In the genomic region with DNA sequence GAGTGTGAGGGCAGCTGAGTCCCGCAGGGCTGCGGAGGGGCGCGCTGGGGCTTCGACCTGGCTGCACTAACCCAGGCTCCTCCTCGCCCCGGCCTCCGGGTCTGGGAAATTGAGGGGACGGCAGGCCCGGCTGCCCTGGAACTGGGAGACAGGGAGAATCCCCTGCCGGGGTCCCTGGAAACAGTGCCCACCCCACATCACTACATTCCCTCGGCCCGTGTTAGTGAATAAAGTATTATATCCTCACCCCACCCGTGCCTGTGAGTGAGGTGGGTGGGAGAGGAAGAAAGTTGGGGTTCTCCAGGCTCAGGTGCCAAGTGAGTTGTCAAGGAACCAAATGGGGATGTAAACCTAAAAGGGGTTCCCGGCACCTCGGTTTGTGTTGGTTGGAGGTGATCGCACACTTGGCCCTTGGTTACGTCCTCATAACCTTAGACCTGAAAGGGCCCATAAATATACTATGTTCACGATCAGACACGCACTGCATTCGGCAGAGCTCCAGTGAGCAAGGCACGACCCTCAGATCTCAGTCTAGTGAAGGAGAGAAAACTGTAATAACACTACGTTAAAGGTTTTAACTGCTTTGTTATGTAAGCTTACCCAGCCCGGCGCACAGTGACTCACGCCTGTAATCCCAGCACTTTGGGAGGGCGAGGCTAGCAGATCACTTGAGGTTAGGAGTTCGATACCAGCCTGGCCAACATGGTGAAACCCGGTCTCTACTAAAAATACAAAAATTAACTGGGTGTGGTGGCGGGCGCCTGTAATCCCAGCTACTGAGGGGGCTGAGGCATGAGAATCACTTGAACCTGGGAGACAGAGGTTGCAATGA, we compare ENCODE assay signal across 8 cellular contexts. TPM values are rescaled to one million over a fixed set of nuclear protein-coding genes. Genes with fewer than 3 reads are reported as not detected.
DNase-seq lines count a peak whose midpoint lies in the region; ATAC-seq, FAIRE-seq and TF ChIP-seq lines count a peak whose summit lies in the region.

No MANE protein-coding gene starts in this region.

- 60 to 68% methylated on average over 26 to 31 of the region's 31 CpGs for WGBS in pancreas, 2 donors

- H3K9ac ChIP-seq in NT2/D1 (ENCODE audit: insufficient read length, low read depth) (peak overlapping the region; percentile 92), endothelial cell of umbilical vein (replicated peaks; ENCODE audit: extremely low read depth, insufficient read depth, low read length) (no peak overlapping the region)

- intact Hi-C loops in endothelial cell of umbilical vein (cut with micrococcal nuclease) = loop anchor here (1.0 kb wide), 3 partner anchors 9 to 27 kb away; partner anchors contain the start of gene SEPHS2
- intact Hi-C loops in pancreas (cut with DNase I) = no loop called here

- TF ChIP-seq CTCF in DOHH2 (IDR thresholded peaks at IDR 0.05; ENCODE audit: low read depth, low read length, poor library complexity, severe bottlenecking) (no peak), endothelial cell of umbilical vein (IDR thresholded peaks at IDR 0.05; ENCODE audit: extremely low read depth in 1 of 2, insufficient read depth in 1 of 2, low read depth in 1 of 2, low read length in 2 of 2) (no peak), pancreas (IDR thresholded peaks at IDR 0.05) (no peak), HFFc6 (IDR thresholded peaks at IDR 0.05) (no peak)

- peaks cover 20% of the 10 kb centered on the region for H3K36me3 Mint-ChIP-seq in HFFc6 (ENCODE audit: low read depth)

- POLR2A ChIA-PET in endothelial cell of umbilical vein (lab: Charles Lee) = interaction anchor here (0.5 to 1.4 kb wide), 3 partner anchors 11 to 303 kb away, joined by 3 to 7 read pairs (median 6); partner anchors contain the start of genes DCTPP1 and ZNF771

- ATAC-seq in pancreas = no peak
- no peak for ATAC-seq in activated CD4-positive, CD25-positive, alpha-beta regulatory T cell treated with anti-CD3 and anti-CD28 coated beads, Interleukin-2, amount 50 U/mL, for 24 hours

- H3K27me3 ChIP-seq in DOHH2 (ENCODE audit: control insufficient read depth, low read length) (no peaks in the 10 kb centered on the region), NT2/D1 (ENCODE audit: insufficient read depth, insufficient read length) (no peaks in the 10 kb centered on the region), endothelial cell of umbilical vein (ENCODE audit: control insufficient read depth in 2 of 2, insufficient read depth in 2 of 2, low read length in 2 of 2) (no peaks in the 10 kb centered on the region), pancreas (no peaks in the 10 kb centered on the region)

- H3K4me3 ChIP-seq in DOHH2 (ENCODE audit: low read length) (peak overlapping the region; percentile 73), NT2/D1 (ENCODE audit: insufficient read length, low read depth) (peak overlapping the region; percentile 60), endothelial cell of umbilical vein (replicated peaks in 1 of 3; ENCODE audit: insufficient read depth in 1 of 3, low read depth in 1 of 3, low read length in 3 of 3) (peak overlapping the region in 1 of 3 experiments; percentile 57), pancreas (peak overlapping the region; percentile 40 to 66 (median 50))

- no peaks in the 10 kb centered on the region for H3K9me3 Mint-ChIP-seq in HFFc6

- CTCF ChIA-PET in endothelial cell of umbilical vein (lab: Charles Lee) = interaction anchor here (0.7 to 4.8 kb wide), 18 partner anchors 8 to 327 kb away, joined by 3 to 46 read pairs (median 6); partner anchors contain the start of genes CD2BP2, CORO1A, DCTPP1 and PRR14

- H3K27ac ChIP-seq in DOHH2 (ENCODE audit: low read depth, low read length) (peak overlapping the region; percentile 29), endothelial cell of umbilical vein (ENCODE audit: insufficient read depth, low read depth, low read length) (no peak overlapping the region), pancreas (peak overlapping the region; percentile 70 to 91 (median 90))

- no peak for TF ChIP-seq POLR2A in endothelial cell of umbilical vein (IDR thresholded peaks at IDR 0.05; ENCODE audit: low read depth, low read length)

- H3K4me2 ChIP-seq in DOHH2 (ENCODE audit: low read length) = peak overlapping the region; percentile 66
- peak overlapping the region; percentile 10 for H3K4me2 ChIP-seq in endothelial cell of umbilical vein (ENCODE audit: insufficient read depth, low read length)

- H3K27me3 Mint-ChIP-seq in HFFc6 (ENCODE audit: insufficient read depth) = peaks cover 8% of the 10 kb centered on the region

- no TSS peak for BruUV-seq in endothelial cell of umbilical vein (replicated peaks; lab: Mats Ljungman, UMichigan)

- H3F3A ChIP-seq in DOHH2 (ENCODE audit: control insufficient read depth, insufficient read depth) = peaks cover 31% of the 10 kb centered on the region

- H3K36me3 ChIP-seq in DOHH2 (ENCODE audit: control insufficient read depth, low read length) = peaks cover 51% of the 10 kb centered on the region
- H3K36me3 ChIP-seq in NT2/D1 (ENCODE audit: insufficient read depth, insufficient read length, low read length) = peaks cover 45% of the 10 kb centered on the region
- H3K36me3 ChIP-seq in endothelial cell of umbilical vein (ENCODE audit: control insufficient read depth in 2 of 2, extremely low read depth in 1 of 2, insufficient read depth in 2 of 2, low read length in 2 of 2) = peaks cover under 1 to 4% of the 10 kb centered on the region in 2 experiments
- H3K36me3 ChIP-seq in pancreas = no peaks in the 10 kb centered on the region

- H4K20me1 ChIP-seq in DOHH2 (ENCODE audit: control insufficient read depth, insufficient read depth, low read depth, low read length) = no peaks in the 10 kb centered on the region
- no peaks in the 10 kb centered on the region for H4K20me1 ChIP-seq in endothelial cell of umbilical vein (replicated peaks; ENCODE audit: control insufficient read depth, extremely low read depth, insufficient read depth, low read length)

- no peak overlapping the region; the same call in 1 of the 2 replicates for H3K4me3 Mint-ChIP-seq in HFFc6

- H3K9me1 ChIP-seq in endothelial cell of umbilical vein (replicated peaks; ENCODE audit: control insufficient read depth, extremely low read depth, insufficient read depth, low read length) = no peaks in the 10 kb centered on the region

- FAIRE-seq in endothelial cell of umbilical vein (lab: Jason Lieb, UNC) (no peak), pancreas (lab: Jason Lieb, UNC) (no peak)

- H3K79me2 ChIP-seq in DOHH2 (ENCODE audit: control insufficient read depth, low read length) (peaks cover 28% of the 10 kb centered on the region), endothelial cell of umbilical vein (ENCODE audit: control insufficient read depth, insufficient read depth, low read length) (no peaks in the 10 kb centered on the region)

- H3K27ac Mint-ChIP-seq in HFFc6 = no peak overlapping the region

- no peak overlapping the region for H2AFZ ChIP-seq in endothelial cell of umbilical vein (ENCODE audit: low read depth, low read length)

- no peaks in the 10 kb centered on the region for H3K9me2 ChIP-seq in DOHH2 (replicated peaks; ENCODE audit: control insufficient read depth, low read length)

- DNase-seq in NT2/D1 (ENCODE audit: low read depth, low spot score) (no peak), endothelial cell of umbilical vein (ENCODE audit: low read depth, low spot score) (no peak), pancreas (no peak), inferior parietal cortex (ENCODE audit: extremely low spot score) (no peak), HFFc6 (no peak)
- no peak for DNase-seq in activated CD4-positive, alpha-beta T cell treated with anti-CD3 and anti-CD28 coated beads, Interleukin-2, amount 50 U/mL, for 4 hours

- peaks cover 18% of the 10 kb centered on the region for H3K4me1 Mint-ChIP-seq in HFFc6 (ENCODE audit: low read depth)

- peaks cover 17% of the 10 kb centered on the region for H3K4me1 ChIP-seq in DOHH2 (ENCODE audit: control insufficient read depth, low read length)
- peaks cover 2% of the 10 kb centered on the region for H3K4me1 ChIP-seq in NT2/D1 (ENCODE audit: insufficient read depth, insufficient read length)
- H3K4me1 ChIP-seq in endothelial cell of umbilical vein (ENCODE audit: control insufficient read depth, extremely low read depth, insufficient read depth, low read length) = peaks cover 3% of the 10 kb centered on the region
- H3K4me1 ChIP-seq in pancreas = peaks cover 10 to 18% (median 11%) of the 10 kb centered on the region in 3 donors

- H3K9me3 ChIP-seq in DOHH2 (ENCODE audit: control insufficient read depth, insufficient read depth, low read length) = no peaks in the 10 kb centered on the region
- no peaks in the 10 kb centered on the region for H3K9me3 ChIP-seq in NT2/D1 (ENCODE audit: insufficient read depth, low read length)
- no peaks in the 10 kb centered on the region for H3K9me3 ChIP-seq in endothelial cell of umbilical vein (replicated peaks; ENCODE audit: control insufficient read depth, insufficient read depth, low read length)
- no peaks in the 10 kb centered on the region for H3K9me3 ChIP-seq in pancreas

- dilution Hi-C loops in endothelial cell of umbilical vein (cut with MboI; ENCODE audit: extremely low pct_ligation_motif_present, low sequenced_read_pairs) = no loop called here

RNA-seq across cellular contexts. Expression of gene ZNF771, which starts 11.2 kb away (rescaled TPM):
- total RNA-seq in endothelial cell of umbilical vein (10.3 and 11.7 TPM in 2 replicates), pancreas (1 to 10 TPM; 1.5 to 5.0 (median 3.1) TPM)
- polyA plus RNA-seq in endothelial cell of umbilical vein (16.8 and 28.8 TPM in 2 replicates), pancreas (1 to 10 TPM; 3.0 to 3.8 TPM)
- polyA plus RNA-seq in endothelial cell of umbilical vein (2011; cell fraction: cytosol; rRNA removed) = 7.2 and 10.9 TPM in 2 replicates
- polyA plus RNA-seq in endothelial cell of umbilical vein (2011; cell fraction: nucleus; rRNA removed) = 7.1 and 7.6 TPM in 2 replicates
- 4.7 and 6.1 TPM in 2 replicates for polyA plus RNA-seq in endothelial cell of umbilical vein (2012)
- polyA minus RNA-seq in endothelial cell of umbilical vein = 5.5 and 8.9 TPM in 2 replicates
- 3.2 TPM for polyA minus RNA-seq in endothelial cell of umbilical vein (2011; cell fraction: cytosol; rRNA and poly(A)+ RNA removed)
- polyA minus RNA-seq in endothelial cell of umbilical vein (2011; cell fraction: nucleus; rRNA and poly(A)+ RNA removed) = 4.7 and 5.0 TPM in 2 replicates
- 10 to 100 TPM; 15.8 to 19.1 (median 16.8) TPM for total RNA-seq in HFFc6 (2021; fragmentation: NEBNext Ultra II Directional; extraction: Animal tissue kit (Norgen Biotek cat#: 25700))

RNA-seq across cellular contexts. Expression of gene DCTPP1, which starts 11.3 kb away (rescaled TPM):
- total RNA-seq in endothelial cell of umbilical vein (65.2 and 68.0 TPM in 2 replicates), pancreas (10 to 100 TPM; 12.2 to 20.7 (median 16.6) TPM)
- polyA plus RNA-seq in endothelial cell of umbilical vein (82.0 and 88.6 TPM in 2 replicates), pancreas (10 to 100 TPM; 12.2 to 16.9 TPM)
- 78.7 and 83.4 TPM in 2 replicates for polyA plus RNA-seq in endothelial cell of umbilical vein (2011; cell fraction: cytosol; rRNA removed)
- 27.1 and 28.9 TPM in 2 replicates for polyA plus RNA-seq in endothelial cell of umbilical vein (2011; cell fraction: nucleus; rRNA removed)
- polyA plus RNA-seq in endothelial cell of umbilical vein (2012) = 73.6 and 78.5 TPM in 2 replicates
- polyA minus RNA-seq in endothelial cell of umbilical vein = 27.4 and 29.0 TPM in 2 replicates
- polyA minus RNA-seq in endothelial cell of umbilical vein (2011; cell fraction: cytosol; rRNA and poly(A)+ RNA removed) = 37.1 TPM
- polyA minus RNA-seq in endothelial cell of umbilical vein (2011; cell fraction: nucleus; rRNA and poly(A)+ RNA removed) = 4.4 and 5.4 TPM in 2 replicates
- 10 to 100 TPM; 24.9 to 37.9 (median 28.5) TPM for total RNA-seq in HFFc6 (2021; fragmentation: NEBNext Ultra II Directional; extraction: Animal tissue kit (Norgen Biotek cat#: 25700))

RNA-seq across cellular contexts. Expression of gene ZNF48, which starts 23.3 kb away (rescaled TPM):
- total RNA-seq in endothelial cell of umbilical vein (15.1 and 15.3 TPM in 2 replicates), pancreas (1 to 10 TPM; 4.0 to 6.5 (median 4.6) TPM)
- polyA plus RNA-seq in endothelial cell of umbilical vein (16.1 TPM in 2 replicates), pancreas (1 to 10 TPM; 3.1 to 5.0 TPM)
- polyA plus RNA-seq in endothelial cell of umbilical vein (2011; cell fraction: cytosol; rRNA removed) = 9.7 and 11.3 TPM in 2 replicates
- 11.7 and 11.8 TPM in 2 replicates for polyA plus RNA-seq in endothelial cell of umbilical vein (2011; cell fraction: nucleus; rRNA removed)
- 9.6 and 13.4 TPM in 2 replicates for polyA plus RNA-seq in endothelial cell of umbilical vein (2012)
- 12.2 and 17.4 TPM in 2 replicates for polyA minus RNA-seq in endothelial cell of umbilical vein
- polyA minus RNA-seq in endothelial cell of umbilical vein (2011; cell fraction: cytosol; rRNA and poly(A)+ RNA removed) = 6.8 TPM
- polyA minus RNA-seq in endothelial cell of umbilical vein (2011; cell fraction: nucleus; rRNA and poly(A)+ RNA removed) = 6.3 and 11.1 TPM in 2 replicates
- total RNA-seq in HFFc6 (2021; fragmentation: NEBNext Ultra II Directional; extraction: Animal tissue kit (Norgen Biotek cat#: 25700)) = 1 to 10 TPM; 5.3 to 7.9 (median 6.1) TPM

RNA-seq across cellular contexts. Expression of gene SEPHS2, which starts 27.1 kb away (rescaled TPM):
- 32.0 and 32.8 TPM in 2 replicates for total RNA-seq in endothelial cell of umbilical vein
- 19.4 and 22.9 TPM in 2 replicates for polyA plus RNA-seq in endothelial cell of umbilical vein
- 28.0 and 28.2 TPM in 2 replicates for polyA plus RNA-seq in endothelial cell of umbilical vein (2011; cell fraction: cytosol; rRNA removed)
- polyA plus RNA-seq in endothelial cell of umbilical vein (2011; cell fraction: nucleus; rRNA removed) = 11.9 and 13.0 TPM in 2 replicates
- polyA plus RNA-seq in endothelial cell of umbilical vein (2012) = 36.8 and 39.4 TPM in 2 replicates
- polyA minus RNA-seq in endothelial cell of umbilical vein = 26.5 and 27.7 TPM in 2 replicates
- 16.8 TPM for polyA minus RNA-seq in endothelial cell of umbilical vein (2011; cell fraction: cytosol; rRNA and poly(A)+ RNA removed)
- 6.4 and 7.1 TPM in 2 replicates for polyA minus RNA-seq in endothelial cell of umbilical vein (2011; cell fraction: nucleus; rRNA and poly(A)+ RNA removed)
- 10 to 100 TPM; 17.5 to 35.4 (median 25.4) TPM for total RNA-seq in pancreas
- polyA plus RNA-seq in pancreas = 10 to 100 TPM; 14.8 to 30.3 TPM
- total RNA-seq in HFFc6 (2021; fragmentation: NEBNext Ultra II Directional; extraction: Animal tissue kit (Norgen Biotek cat#: 25700)) = 10 to 100 TPM; 29.7 to 36.7 (median 31.1) TPM

RNA-seq across cellular contexts. Expression of gene SEPTIN1, which starts 36.2 kb away (rescaled TPM):
- total RNA-seq in endothelial cell of umbilical vein (0.75 and 1.2 TPM in 2 replicates), pancreas (1 to 10 TPM in 5 of 6 donors, under 1 TPM in 1; 0.63 to 1.8 (median 1.2) TPM)
- polyA plus RNA-seq in endothelial cell of umbilical vein (0.06 and 0.07 TPM in 2 replicates), pancreas (1 to 10 TPM; 2.1 to 3.3 TPM)
- 0.08 and 0.12 TPM in 2 replicates for polyA plus RNA-seq in endothelial cell of umbilical vein (2011; cell fraction: cytosol; rRNA removed)
- polyA plus RNA-seq in endothelial cell of umbilical vein (2011; cell fraction: nucleus; rRNA removed) = 0.24 and 0.64 TPM in 2 replicates
- 0.50 and 0.55 TPM in 2 replicates for polyA plus RNA-seq in endothelial cell of umbilical vein (2012)
- polyA minus RNA-seq in endothelial cell of umbilical vein = 0.19 and 0.39 TPM in 2 replicates
- not detected for polyA minus RNA-seq in endothelial cell of umbilical vein (2011; cell fraction: cytosol; rRNA and poly(A)+ RNA removed)
- 0.77 TPM in 1 of 2 replicates, not detected in the other for polyA minus RNA-seq in endothelial cell of umbilical vein (2011; cell fraction: nucleus; rRNA and poly(A)+ RNA removed)
- total RNA-seq in HFFc6 (2021; fragmentation: NEBNext Ultra II Directional; extraction: Animal tissue kit (Norgen Biotek cat#: 25700)) = 1 to 10 TPM; 1.5 to 2.8 (median 1.8) TPM
